Comparison of ENCODE assay signal across 1 cellular context in the genomic region with DNA sequence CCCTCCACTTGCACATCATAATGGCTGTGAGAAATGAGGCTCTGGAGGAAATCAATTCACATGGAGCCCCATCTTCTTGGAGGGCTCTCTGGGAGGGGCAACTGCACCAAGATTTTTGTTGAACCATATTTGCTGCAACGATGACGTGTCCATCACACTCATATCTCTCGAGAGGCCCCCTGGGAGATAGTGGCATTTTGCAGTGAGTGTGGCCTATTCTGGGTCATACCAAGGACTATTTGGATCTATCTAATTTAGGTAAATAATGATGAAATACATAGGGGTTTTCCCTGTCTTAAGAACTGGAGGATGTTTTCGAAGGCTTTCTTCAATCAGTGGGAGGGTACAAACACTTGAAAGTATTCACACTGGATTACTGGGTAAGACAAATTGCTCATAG.
TF ChIP-seq lines count a peak whose summit lies in the region.

No MANE protein-coding gene starts in this region.

TF ChIP-seq in GM12878, 131 proteins besides CTCF, POLR2A, EP300 and RAD21:
- TF ChIP-seq BCLAF1 (IDR thresholded peaks at IDR 0.05): no peak
- peak; percentile 60; the same call in 1 of the 2 replicates for TF ChIP-seq EED (IDR thresholded peaks at IDR 0.05; ENCODE audit: low read depth)
- TF ChIP-seq BCL11A (IDR thresholded peaks at IDR 0.05; ENCODE audit: low read depth, low read length): peak; percentile 44; the same call in 1 of the 2 replicates
- peak; percentile 68 for TF ChIP-seq MEF2A (IDR thresholded peaks at IDR 0.05; ENCODE audit: insufficient read depth, low read depth, low read length)
- no peak for TF ChIP-seq HDAC2 (IDR thresholded peaks at IDR 0.05)
- TF ChIP-seq, protein P1, sequence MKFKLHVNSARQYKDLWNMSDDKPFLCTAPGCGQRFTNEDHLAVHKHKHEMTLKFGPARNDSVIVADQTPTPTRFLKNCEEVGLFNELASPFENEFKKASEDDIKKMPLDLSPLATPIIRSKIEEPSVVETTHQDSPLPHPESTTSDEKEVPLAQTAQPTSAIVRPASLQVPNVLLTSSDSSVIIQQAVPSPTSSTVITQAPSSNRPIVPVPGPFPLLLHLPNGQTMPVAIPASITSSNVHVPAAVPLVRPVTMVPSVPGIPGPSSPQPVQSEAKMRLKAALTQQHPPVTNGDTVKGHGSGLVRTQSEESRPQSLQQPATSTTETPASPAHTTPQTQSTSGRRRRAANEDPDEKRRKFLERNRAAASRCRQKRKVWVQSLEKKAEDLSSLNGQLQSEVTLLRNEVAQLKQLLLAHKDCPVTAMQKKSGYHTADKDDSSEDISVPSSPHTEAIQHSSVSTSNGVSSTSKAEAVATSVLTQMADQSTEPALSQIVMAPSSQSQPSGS (IDR thresholded peaks at IDR 0.05; ENCODE audit: low read length): peak; percentile 45; the same call in 1 of the 2 replicates
- peak; percentile 52 for TF ChIP-seq BCL3 (IDR thresholded peaks at IDR 0.05; ENCODE audit: borderline replicate concordance, insufficient read depth, low read depth, low read length, poor library complexity, severe bottlenecking)
- peak; percentile 44; the same call in 1 of the 2 replicates for TF ChIP-seq ZBED1 (IDR thresholded peaks at IDR 0.05; ENCODE audit: borderline replicate concordance)
- TF ChIP-seq JUNB (IDR thresholded peaks at IDR 0.05): peak; percentile 70
- peak; percentile 59; the same call in 1 of the 2 replicates for TF ChIP-seq CREB1 (IDR thresholded peaks at IDR 0.05; ENCODE audit: low read depth)
- TF ChIP-seq SIX5 (IDR thresholded peaks at IDR 0.05; ENCODE audit: low read depth, low read length, severe bottlenecking): no peak
- no peak for TF ChIP-seq PKNOX1 (IDR thresholded peaks at IDR 0.05)
- peak; percentile 52; the same call in 1 of the 2 replicates for TF ChIP-seq RUNX3 (IDR thresholded peaks at IDR 0.05; ENCODE audit: low read length)
- peak; percentile 79; the same call in 1 of the 2 replicates for TF ChIP-seq NFIC (IDR thresholded peaks at IDR 0.05; ENCODE audit: low read depth, low read length)
- peak; percentile 74; the same call in 1 of the 2 replicates for TF ChIP-seq FOXM1 (IDR thresholded peaks at IDR 0.05; ENCODE audit: low read depth, low read length)
- TF ChIP-seq CEBPB (IDR thresholded peaks at IDR 0.05; ENCODE audit: borderline replicate concordance in 1 of 2, low read depth in 2 of 2, low read length in 2 of 2): peak in 1 of 2 experiments; percentile 37; a peak in 1 of 4 replicates
- TF ChIP-seq CREM (IDR thresholded peaks at IDR 0.05; ENCODE audit: low read depth): peak; percentile 78
- no peak for TF ChIP-seq ETV6 (conservative IDR thresholded peaks at IDR 0.05 in 1 of 2, IDR thresholded peaks at IDR 0.05 in 1 of 2; ENCODE audit: borderline replicate concordance in 1 of 2, low read depth in 1 of 2)
